ENCODE assay signal across 8 cellular contexts in the genomic region with DNA sequence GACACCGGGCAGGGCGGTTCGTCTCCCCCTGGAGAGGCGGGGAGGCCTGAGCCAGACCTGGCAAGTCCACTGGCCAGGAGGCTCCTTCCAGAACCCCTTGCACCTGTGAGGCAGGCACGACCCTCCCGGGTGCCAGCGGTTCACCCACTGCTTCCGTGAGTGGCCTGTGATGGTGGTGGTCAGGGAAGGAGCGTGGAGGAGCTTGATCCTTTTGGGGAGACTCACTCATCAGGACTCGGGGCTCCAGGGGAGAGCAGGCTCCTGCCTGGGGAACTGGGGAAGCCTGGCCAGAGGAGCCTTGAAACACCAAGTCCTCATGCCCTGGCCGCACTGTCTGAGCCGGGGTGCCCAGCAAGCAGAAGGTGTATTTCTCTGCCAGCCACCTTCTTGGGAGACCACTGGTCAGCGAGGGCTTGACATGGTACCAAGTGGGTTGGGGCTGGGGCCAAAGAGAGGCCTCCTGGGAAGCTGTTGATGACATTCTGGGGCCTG. TPM values are rescaled to one million over a fixed set of nuclear protein-coding genes. Genes with fewer than 3 reads are reported as not detected.
DNase-seq lines count a peak whose midpoint lies in the region; ATAC-seq and TF ChIP-seq lines count a peak whose summit lies in the region.

No MANE protein-coding gene starts in this region.

- no peak for ATAC-seq in Right ventricle myocardium inferior
- no peak for ATAC-seq in upper lobe of left lung (ENCODE audit: low FRiP score in 2 of 2)
- ATAC-seq in HG03432 (IDR thresholded peaks at IDR 0.05; ENCODE audit: unreplicated experiment), result no peak

- in situ Hi-C loops in astrocyte of the cerebellum (cut with HindIII; ENCODE audit: low sequenced_read_pairs), result loop anchor here (5.0 kb wide), 1 partner anchor 42 kb away; the partner anchor contains the start of gene UBL4A
- in situ Hi-C loops in KBM-7 (cut with MboI; ENCODE audit: low pct_unique_long_range_greater_than_20kb, low sequenced_read_pairs), result no loop called here

- H3K27ac ChIP-seq in cardiac muscle cell (no peak overlapping the region), upper lobe of left lung (peak overlapping the region in 3 of 4 donors; percentile 72 to 90 (median 89))

- H3K4me1 ChIP-seq in cardiac muscle cell (ENCODE audit: low read depth) (no peaks in the 10 kb centered on the region), upper lobe of left lung (peaks cover 6 to 20% (median 7%) of the 10 kb centered on the region in 4 donors)

- H3K36me3 ChIP-seq in cardiac muscle cell, result no peaks in the 10 kb centered on the region
- peaks cover 0 to 61% (median 34%) of the 10 kb centered on the region in 4 donors for H3K36me3 ChIP-seq in upper lobe of left lung

- DNase-seq in cardiac muscle cell (ENCODE audit: low read depth in 1 of 2, low spot score in 1 of 2) (no peak), Right ventricle myocardium inferior (ENCODE audit: missing footprints) (no peak), astrocyte of the cerebellum (ENCODE audit: low read depth) (no peak), lower leg skin (ENCODE audit: low spot score in 2 of 2) (no peak), upper lobe of left lung (no peak), KBM-7 (no peak), NCI-H1105 (lab: John Stamatoyannopoulos, UW) (no peak)

- intact Hi-C loops in Right ventricle myocardium inferior (cut with DNase I) (loop anchor here (5.0 kb wide), 1 partner anchor 32 kb away; the partner anchor contains the start of gene LAGE3), lower leg skin (cut with DNase I; ENCODE audit: low total_unique reads) (no loop called here)

- no peaks in the 10 kb centered on the region for H3K9me3 ChIP-seq in cardiac muscle cell (ENCODE audit: low read depth)
- no peaks in the 10 kb centered on the region for H3K9me3 ChIP-seq in upper lobe of left lung

- no peak for TF ChIP-seq EP300 in upper lobe of left lung (IDR thresholded peaks at IDR 0.05)

- H3K4me3 ChIP-seq in cardiac muscle cell, result peak overlapping the region; percentile 60
- H3K4me3 ChIP-seq in astrocyte of the cerebellum (ENCODE audit: low read depth, low read length), result peak overlapping the region; percentile 54
- peak overlapping the region; percentile 33 for H3K4me3 ChIP-seq in lower leg skin (ENCODE audit: low read depth, poor library complexity, severe bottlenecking)
- H3K4me3 ChIP-seq in upper lobe of left lung, result peak overlapping the region; percentile 33 to 70 (median 60)

- 53 to 60% methylated on average over 1 to 13 of the region's 13 CpGs for WGBS in lower leg skin, 2 donors
- 75 to 90% methylated on average over 2 to 9 of the region's 13 CpGs for WGBS in upper lobe of left lung, 2 donors

- TF ChIP-seq CTCF in cardiac muscle cell (IDR thresholded peaks at IDR 0.05; ENCODE audit: low read depth, low read length), result no peak
- no peak for TF ChIP-seq CTCF in astrocyte of the cerebellum (IDR thresholded peaks at IDR 0.05; ENCODE audit: low read depth, low read length, missing control alignments)
- TF ChIP-seq CTCF in lower leg skin (IDR thresholded peaks at IDR 0.05), result no peak
- TF ChIP-seq CTCF in upper lobe of left lung (IDR thresholded peaks at IDR 0.05), result no peak

- H3K27me3 ChIP-seq in cardiac muscle cell, result no peaks in the 10 kb centered on the region
- no peaks in the 10 kb centered on the region for H3K27me3 ChIP-seq in upper lobe of left lung

- TF ChIP-seq POLR2A in lower leg skin (IDR thresholded peaks at IDR 0.05) (no peak), upper lobe of left lung (IDR thresholded peaks at IDR 0.05) (no peak)

RNA-seq across cellular contexts. Expression of gene FAM50A, which starts 0.9 kb away (rescaled TPM):
- 81.8 and 86.1 TPM in 2 replicates for total RNA-seq in cardiac muscle cell
- 133 and 147 TPM in 2 replicates for polyA plus RNA-seq in cardiac muscle cell
- total RNA-seq in Right ventricle myocardium inferior, result 47.3 TPM
- 10 to 100 TPM; 18.9 to 37.0 (median 22.7) TPM for total RNA-seq in lower leg skin
- 100 to 1,000 TPM in 1 of 6 donors, 10 to 100 TPM in 5; 59.0 to 144 (median 72.7) TPM for total RNA-seq in upper lobe of left lung

RNA-seq across cellular contexts. Expression of gene GDI1, which starts 7.8 kb away (rescaled TPM):
- total RNA-seq in cardiac muscle cell (159 and 190 TPM in 2 replicates), Right ventricle myocardium inferior (85.2 TPM), lower leg skin (10 to 100 TPM; 50.5 to 83.5 (median 61.5) TPM), upper lobe of left lung (100 to 1,000 TPM in 2 of 6 donors, 10 to 100 TPM in 4; 81.2 to 237 (median 96.0) TPM)
- polyA plus RNA-seq in cardiac muscle cell, result 131 and 144 TPM in 2 replicates

RNA-seq across cellular contexts. Expression of gene PLXNA3, which starts 13.3 kb away (rescaled TPM):
- total RNA-seq in cardiac muscle cell (13.6 and 13.7 TPM in 2 replicates), Right ventricle myocardium inferior (23.2 TPM), lower leg skin (10 to 100 TPM; 10.2 to 30.2 (median 13.5) TPM), upper lobe of left lung (100 to 1,000 TPM in 1 of 6 donors, 10 to 100 TPM in 4, 1 to 10 TPM in 1; 7.9 to 195 (median 36.3) TPM)
- 23.3 and 27.4 TPM in 2 replicates for polyA plus RNA-seq in cardiac muscle cell

RNA-seq across cellular contexts. Expression of gene ATP6AP1, which starts 16.3 kb away (rescaled TPM):
- total RNA-seq in cardiac muscle cell (52.4 and 71.8 TPM in 2 replicates), Right ventricle myocardium inferior (83.0 TPM), lower leg skin (10 to 100 TPM; 71.0 to 93.5 (median 78.4) TPM), upper lobe of left lung (100 to 1,000 TPM in 4 of 6 donors, 10 to 100 TPM in 2; 70.3 to 183 (median 108) TPM)
- polyA plus RNA-seq in cardiac muscle cell, result 132 and 155 TPM in 2 replicates

RNA-seq across cellular contexts. Expression of gene TAFAZZIN, which starts 33.5 kb away (rescaled TPM):
- total RNA-seq in cardiac muscle cell (37.4 and 52.1 TPM in 2 replicates), Right ventricle myocardium inferior (36.1 TPM), lower leg skin (10 to 100 TPM; 34.1 to 89.6 (median 49.0) TPM), upper lobe of left lung (100 to 1,000 TPM in 2 of 6 donors, 10 to 100 TPM in 4; 39.1 to 228 (median 49.9) TPM)
- 59.7 and 65.0 TPM in 2 replicates for polyA plus RNA-seq in cardiac muscle cell
